ENCODE assay signal across 17 cellular contexts in genomic region chr1:109773900-109774485, GRCh38. TPM values are rescaled to one million over a fixed set of nuclear protein-coding genes. Genes with fewer than 3 reads are reported as not detected.
DNase-seq lines count a peak whose midpoint lies in the region; ATAC-seq, FAIRE-seq and TF ChIP-seq lines count a peak whose summit lies in the region.
"Had no signal": no experiment of that assay in that cellular context is flagged by ENCODE, and none has a peak within 500 bp of the region (broad histone marks: within the 10 kb centered on the region; RNA-seq: fewer than 3 reads in every experiment).

No MANE protein-coding gene starts in this region.

- no peaks in the 10 kb centered on the region for H3K36me3 Mint-ChIP-seq in activated CD8-positive, alpha-beta T cell treated with anti-CD3 and anti-CD28 coated beads for 36 hours (ENCODE audit: low read depth)
- no peaks in the 10 kb centered on the region for H3K36me3 Mint-ChIP-seq in activated CD8-positive, alpha-beta T cell treated with anti-CD3 and anti-CD28 coated beads, Interleukin-2, amount 10 ng/mL, durations not matched to agents 7 days and 5 days (ENCODE audit: low read depth)
- H3K36me3 Mint-ChIP-seq: CD4-positive, CD25-positive, alpha-beta regulatory T cell; immature natural killer cell had no signal

- H3K27ac Mint-ChIP-seq in activated CD8-positive, alpha-beta T cell treated with anti-CD3 and anti-CD28 coated beads for 36 hours: no peak overlapping the region
- H3K27ac Mint-ChIP-seq in activated CD8-positive, alpha-beta T cell treated with anti-CD3 and anti-CD28 coated beads, Interleukin-2, amount 10 ng/mL, durations not matched to agents 7 days and 5 days: no peak overlapping the region
- H3K27ac Mint-ChIP-seq: activated CD4-positive, alpha-beta T cell treated with anti-CD3 and anti-CD28 coated beads for 36 hours; CD4-positive, CD25-positive, alpha-beta regulatory T cell had no signal

- BruUV-seq in K562 (replicated peaks; lab: Mats Ljungman, UMichigan): no TSS peak

- intact Hi-C loops in activated CD8-positive, alpha-beta T cell treated with anti-CD3 and anti-CD28 coated beads for 36 hours (cut with micrococcal nuclease): loop anchor here (1.0 kb wide), 1 partner anchor 131 kb away; no protein-coding TSS in a partner anchor
- intact Hi-C loops in K562 (cut with micrococcal nuclease): loop anchor here (1.0 kb wide), 3 partner anchors 56 to 228 kb away; no protein-coding TSS in a partner anchor
- intact Hi-C loops in lower lobe of right lung (cut with DNase I): loop anchor here (10.0 kb wide), 1 partner anchor 229 kb away; the partner anchor contains the start of gene GNAI3
- intact Hi-C loops in aorta (cut with DNase I): loop anchor here (2.0 kb wide), 2 partner anchors 133 to 227 kb away; no protein-coding TSS in a partner anchor

- no peaks in the 10 kb centered on the region for H3K9me3 Mint-ChIP-seq in activated CD8-positive, alpha-beta T cell treated with anti-CD3 and anti-CD28 coated beads for 36 hours
- no peaks in the 10 kb centered on the region for H3K9me3 Mint-ChIP-seq in activated CD8-positive, alpha-beta T cell treated with anti-CD3 and anti-CD28 coated beads, Interleukin-2, amount 10 ng/mL, durations not matched to agents 7 days and 5 days (ENCODE audit: insufficient read depth)
- H3K9me3 Mint-ChIP-seq: CD4-positive, CD25-positive, alpha-beta regulatory T cell; immature natural killer cell; neural crest cell had no signal

- no peak overlapping the region for H3K4me3 Mint-ChIP-seq in activated CD8-positive, alpha-beta T cell treated with anti-CD3 and anti-CD28 coated beads for 36 hours
- H3K4me3 Mint-ChIP-seq in activated CD8-positive, alpha-beta T cell treated with anti-CD3 and anti-CD28 coated beads, Interleukin-2, amount 10 ng/mL, durations not matched to agents 7 days and 5 days: no peak overlapping the region
- H3K4me3 Mint-ChIP-seq: activated CD4-positive, alpha-beta T cell treated with anti-CD3 and anti-CD28 coated beads for 36 hours; CD4-positive, CD25-positive, alpha-beta regulatory T cell; immature natural killer cell; neural crest cell had no signal

- CTCF ChIA-PET in activated CD8-positive, alpha-beta T cell treated with anti-CD3 and anti-CD28 coated beads for 36 hours (lab: Charles Lee): interaction anchor here (0.6 to 24.0 kb wide), 25 partner anchors 15 to 286 kb away, joined by 3 to 745 read pairs (median 3); partner anchors contain the start of genes AHCYL1, GNAI3 and GSTM1
- CTCF ChIA-PET in activated CD8-positive, alpha-beta T cell treated with anti-CD3 and anti-CD28 coated beads, Interleukin-2, amount 10 ng/mL, durations not matched to agents 7 days and 5 days (lab: Charles Lee): interaction anchor here (0.6 to 27.2 kb wide), 38 partner anchors 9 to 256 kb away, joined by 3 to 1017 read pairs (median 4); partner anchors contain the start of genes AHCYL1, GNAI3, GSTM1 and GSTM4
- CTCF ChIA-PET in K562 (lab: Yijun Ruan, JAX; ENCODE audit: low intra/inter-chr PET ratio): interaction anchor here (0.9 to 7.1 kb wide), 5 partner anchors 125 to 275 kb away, joined by 4 to 202 read pairs (median 38); partner anchors contain the start of gene AHCYL1

- H3K4me3 ChIP-seq in K562 (no peak overlapping the region), lower lobe of right lung (no peak overlapping the region), aorta (ENCODE audit: low read length in 2 of 2) (no peak overlapping the region)
- H3K4me3 ChIP-seq: SK-N-MC, thyroid gland had no signal

- H4K20me1 ChIP-seq in K562 (replicated peaks; ENCODE audit: control insufficient read depth, insufficient read depth, low read length): no peaks in the 10 kb centered on the region

- in situ Hi-C loops in K562 (cut with MboI): loop anchor here (5.0 kb wide), 1 partner anchor 132 kb away; no protein-coding TSS in a partner anchor

- no peak for TF ChIP-seq EP300 in K562 (IDR thresholded peaks at IDR 0.05; ENCODE audit: low read length)

- no peak overlapping the region for H3K27ac ChIP-seq in K562 (ENCODE audit: extremely low read depth, low read depth, low read length)
- no peak overlapping the region for H3K27ac ChIP-seq in lower lobe of right lung
- no peak overlapping the region for H3K27ac ChIP-seq in aorta (ENCODE audit: low read depth in 1 of 2, low read length in 2 of 2)
- H3K27ac ChIP-seq: HL-60, SK-N-MC, thyroid gland had no signal

- peaks cover 11 to 12% of the 10 kb centered on the region in 2 experiments; a peak in 3 of 5 replicates for H3K4me1 ChIP-seq in K562 (replicated peaks in 1 of 2; ENCODE audit: control insufficient read depth in 2 of 2, insufficient read depth in 2 of 2, low read length in 2 of 2)
- peaks cover 19% of the 10 kb centered on the region for H3K4me1 ChIP-seq in lower lobe of right lung
- no peaks in the 10 kb centered on the region for H3K4me1 ChIP-seq in aorta (ENCODE audit: control insufficient read depth in 1 of 2, insufficient read depth in 2 of 2, low read length in 2 of 2)

- H3K27me3 Mint-ChIP-seq in activated CD8-positive, alpha-beta T cell treated with anti-CD3 and anti-CD28 coated beads for 36 hours: no peaks in the 10 kb centered on the region
- peaks cover 10% of the 10 kb centered on the region for H3K27me3 Mint-ChIP-seq in activated CD8-positive, alpha-beta T cell treated with anti-CD3 and anti-CD28 coated beads, Interleukin-2, amount 10 ng/mL, durations not matched to agents 7 days and 5 days (ENCODE audit: low read depth)
- H3K27me3 Mint-ChIP-seq: activated CD4-positive, alpha-beta T cell treated with anti-CD3 and anti-CD28 coated beads for 36 hours had no signal

- no peak overlapping the region for H3K4me2 ChIP-seq in K562 (ENCODE audit: insufficient read depth, low read length)

- peak; percentile 10 for TF ChIP-seq CTCF in activated CD8-positive, alpha-beta T cell treated with anti-CD3 and anti-CD28 coated beads for 36 hours (IDR thresholded peaks at IDR 0.05)
- TF ChIP-seq CTCF in K562 (IDR thresholded peaks at IDR 0.05 in 2 of 3, conservative IDR thresholded peaks at IDR 0.05 in 1 of 3; ENCODE audit: insufficient read depth in 2 of 3, low read depth in 1 of 3, low read length in 3 of 3): no peak; a peak in 1 of 6 replicates
- TF ChIP-seq CTCF in lower lobe of right lung (IDR thresholded peaks at IDR 0.05): peak; percentile 1

- TF ChIP-seq POLR2A in K562 (conservative IDR thresholded peaks at IDR 0.05): no peak

- no peak for DNase-seq in activated CD8-positive, alpha-beta T cell treated with anti-CD3 and anti-CD28 coated beads for 36 hours
- no peak for DNase-seq in activated CD8-positive, alpha-beta T cell treated with anti-CD3 and anti-CD28 coated beads, Interleukin-2, amount 10 ng/mL, durations not matched to agents 7 days and 5 days
- DNase-seq in K562 (ENCODE audit: extremely low read depth in 1 of 4, low spot score in 3 of 4) (no peak), lower lobe of right lung (peak; percentile 42), aorta (peak; percentile 45 to 66), NCI-H1092 treated with DMSO at 0.1 percent for 48 hours (lab: John Stamatoyannopoulos, UW) (no peak), NCI-H1092 (lab: John Stamatoyannopoulos, UW) (no peak)
- no peak for DNase-seq in stimulated activated CD4-positive, alpha-beta T cell treated with anti-CD3 and anti-CD28 coated beads, Interleukin-2, amount 100 ng/mL, for 24 hours

- peak overlapping the region in 1 of 2 experiments; percentile 49; a peak in 1 of 4 replicates for H3K9ac ChIP-seq in K562 (ENCODE audit: insufficient read depth in 1 of 2, low read depth in 2 of 2, low read length in 2 of 2)

- WGBS in K562 (ENCODE audit: insufficient coverage, low coverage, missing lambda C conversion rate): 10% methylated on average over 6 of the region's 6 CpGs
- WGBS in aorta, 2 donors: 55 to 57% methylated on average over 5 to 6 of the region's 6 CpGs

- H3K36me3 ChIP-seq in K562 (ENCODE audit: control insufficient read depth, insufficient read depth, low read length) (no peaks in the 10 kb centered on the region), lower lobe of right lung (no peaks in the 10 kb centered on the region), aorta (ENCODE audit: control insufficient read depth in 1 of 2, insufficient read depth in 2 of 2, low read length in 1 of 2) (no peaks in the 10 kb centered on the region)
- H3K36me3 ChIP-seq: thyroid gland had no signal

- POLR2A ChIA-PET in activated CD8-positive, alpha-beta T cell treated with anti-CD3 and anti-CD28 coated beads for 36 hours (lab: Charles Lee): interaction anchor here (0.6 to 4.1 kb wide), 5 partner anchors 38 to 211 kb away, joined by 3 to 45 read pairs (median 3); partner anchors contain the start of gene AHCYL1
- POLR2A ChIA-PET in activated CD8-positive, alpha-beta T cell treated with anti-CD3 and anti-CD28 coated beads, Interleukin-2, amount 10 ng/mL, durations not matched to agents 7 days and 5 days (lab: Charles Lee): interaction anchor here (1.0 to 2.0 kb wide), 4 partner anchors 17 to 226 kb away, joined by 3 to 9 read pairs (median 6); partner anchors contain the start of genes AHCYL1 and GNAI3
- POLR2A ChIA-PET in K562 (lab: Yijun Ruan, JAX): interaction anchor here (0.5 to 10.2 kb wide), 9 partner anchors 8 to 227 kb away, joined by 3 to 99 read pairs (median 4); partner anchors contain the start of genes AHCYL1 and GNAI3

- peak; percentile 93 for FAIRE-seq in K562 (lab: Jason Lieb, UNC)

- H3K79me2 ChIP-seq in K562 (ENCODE audit: control insufficient read depth, insufficient read depth, low read length): no peaks in the 10 kb centered on the region

- H2AFZ ChIP-seq in K562 (ENCODE audit: low read depth, low read length): peak overlapping the region; percentile 66; the same call in 1 of the 2 replicates

- H3K27me3 ChIP-seq in K562 (ENCODE audit: control insufficient read depth in 2 of 2, insufficient read depth in 2 of 2, low read length in 2 of 2) (peaks cover 0 to 18% of the 10 kb centered on the region in 2 experiments; a peak in 2 of 5 replicates), lower lobe of right lung (ENCODE audit: low read depth) (no peaks in the 10 kb centered on the region), aorta (ENCODE audit: control insufficient read depth in 1 of 2, insufficient read depth in 2 of 2, low read length in 1 of 2) (no peaks in the 10 kb centered on the region)
- H3K27me3 ChIP-seq: thyroid gland had no signal

- H3K9me3 ChIP-seq in K562 (replicated peaks; ENCODE audit: control insufficient read depth, insufficient read depth, low read depth, low read length) (no peaks in the 10 kb centered on the region), lower lobe of right lung (no peaks in the 10 kb centered on the region), aorta (ENCODE audit: control insufficient read depth, low read length) (no peaks in the 10 kb centered on the region)
- H3K9me3 ChIP-seq: thyroid gland had no signal

- H3K9me1 ChIP-seq in K562 (ENCODE audit: control insufficient read depth, insufficient read depth, low read length): no peaks in the 10 kb centered on the region

- no peaks in the 10 kb centered on the region for H3K4me1 Mint-ChIP-seq in activated CD8-positive, alpha-beta T cell treated with anti-CD3 and anti-CD28 coated beads for 36 hours (ENCODE audit: low read depth)
- peaks cover 31% of the 10 kb centered on the region for H3K4me1 Mint-ChIP-seq in activated CD8-positive, alpha-beta T cell treated with anti-CD3 and anti-CD28 coated beads, Interleukin-2, amount 10 ng/mL, durations not matched to agents 7 days and 5 days (ENCODE audit: low read depth)
- H3K4me1 Mint-ChIP-seq: activated CD4-positive, alpha-beta T cell treated with anti-CD3 and anti-CD28 coated beads for 36 hours had no signal

- ATAC-seq in activated CD8-positive, alpha-beta T cell treated with anti-CD3 and anti-CD28 coated beads for 36 hours: no peak
- ATAC-seq in activated CD8-positive, alpha-beta T cell treated with anti-CD3 and anti-CD28 coated beads, Interleukin-2, amount 10 ng/mL, durations not matched to agents 7 days and 5 days: no peak
- no peak for ATAC-seq in K562
- ATAC-seq in lower lobe of right lung: peak in 1 of 2 donors; percentile 1
- ATAC-seq in aorta (ENCODE audit: low FRiP score): no peak

- no peak for TF ChIP-seq RAD21 in K562 (CRISPR knock-in tag; conservative IDR thresholded peaks at IDR 0.05 in 1 of 2, IDR thresholded peaks at IDR 0.05 in 1 of 2)

RNA-seq across cellular contexts. Expression of gene EPS8L3, which starts 10.3 kb away (rescaled TPM):
- total RNA-seq in activated CD8-positive, alpha-beta T cell treated with anti-CD3 and anti-CD28 coated beads for 36 hours: not detected
- total RNA-seq in activated CD8-positive, alpha-beta T cell treated with anti-CD3 and anti-CD28 coated beads, Interleukin-2, amount 10 ng/mL, durations not matched to agents 7 days and 5 days: not detected
- total RNA-seq in K562 (2011; cell fraction: chromatin; rRNA removed; ENCODE audit: low replicate concordance): not detected in 2 replicates
- not detected in 2 replicates for total RNA-seq in K562 (2011; cell fraction: nucleolus; rRNA removed)
- not detected in 2 replicates for total RNA-seq in K562 (2011; cell fraction: nucleoplasm; rRNA removed)
- total RNA-seq in K562 (2014; rRNA removed) (not detected in 2 replicates), K562 (2014; rRNA removed; fragmentation: Illumina TruSeq; extraction: Trizol) (0.15 TPM in 1 of 2 replicates, not detected in the other), K562 (2015; rRNA removed; fragmentation: Illumina TruSeq; extraction: Trizol) (not detected in 2 replicates), K562 (2021) (0.42 and 0.51 TPM in 2 replicates), lower lobe of right lung (not detected), aorta (not detected)
- polyA plus RNA-seq in K562 (2011; rRNA removed) (0.13 and 0.14 TPM in 2 replicates), K562 (2014; fragmentation: Illumina TruSeq; extraction: Trizol) (0.09 and 0.61 TPM in 2 replicates), K562 (2014; fragmentation: Nextera tagmentation; extraction: Ambion mirVana) (not detected), K562 (2014; rRNA removed) (0.04 TPM in 1 of 2 replicates, not detected in the other), aorta (10 to 100 TPM in 1 of 2 donors, under 1 TPM in 1; 0.46 to 36.7 TPM)
- polyA plus RNA-seq in K562 (2011; cell fraction: cytosol; rRNA removed): 0.07 and 0.16 TPM in 2 replicates
- polyA plus RNA-seq in K562 (2011; cell fraction: nucleus; rRNA removed): 0.81 and 1.8 TPM in 2 replicates
- polyA plus RNA-seq in K562 (2012): 0.07 and 0.14 TPM in 2 replicates
- not detected in 2 replicates for polyA minus RNA-seq in K562 (2011; rRNA and poly(A)+ RNA removed)
- polyA minus RNA-seq in K562 (2011; cell fraction: cytosol; rRNA and poly(A)+ RNA removed): not detected in 2 replicates
- not detected in 2 replicates for polyA minus RNA-seq in K562 (2011; cell fraction: nucleus; rRNA and poly(A)+ RNA removed)
- total RNA-seq: A172; activated CD4-positive, alpha-beta T cell treated with anti-CD3 and anti-CD28 coated beads for 36 hours; CD4-positive, CD25-positive, alpha-beta regulatory T cell; dermis microvascular lymphatic vessel endothelial cell; neural crest cell; thyroid gland had no signal
- polyA plus RNA-seq: CD4-positive, CD25-positive, alpha-beta regulatory T cell had no signal

RNA-seq across cellular contexts. Expression of gene GSTM3, which starts 33.2 kb away (rescaled TPM):
- total RNA-seq in activated CD8-positive, alpha-beta T cell treated with anti-CD3 and anti-CD28 coated beads for 36 hours: 10 to 100 TPM; 40.8 to 42.0 TPM
- 1 to 10 TPM; 5.8 to 7.6 TPM for total RNA-seq in activated CD8-positive, alpha-beta T cell treated with anti-CD3 and anti-CD28 coated beads, Interleukin-2, amount 10 ng/mL, durations not matched to agents 7 days and 5 days
- 1.2 and 1.8 TPM in 2 replicates for total RNA-seq in K562 (2011; cell fraction: chromatin; rRNA removed; ENCODE audit: low replicate concordance)
- total RNA-seq in K562 (2011; cell fraction: nucleolus; rRNA removed): 1.1 and 2.7 TPM in 2 replicates
- 1.8 and 2.6 TPM in 2 replicates for total RNA-seq in K562 (2011; cell fraction: nucleoplasm; rRNA removed)
- total RNA-seq in K562 (2014; rRNA removed): 2.3 and 4.3 TPM in 2 replicates
- 5.5 and 7.2 TPM in 2 replicates for total RNA-seq in K562 (2014; rRNA removed; fragmentation: Illumina TruSeq; extraction: Trizol)
- 4.1 and 4.5 TPM in 2 replicates for total RNA-seq in K562 (2015; rRNA removed; fragmentation: Illumina TruSeq; extraction: Trizol)
- total RNA-seq in K562 (2021): 3.9 and 5.7 TPM in 2 replicates
- 17.5 and 22.3 TPM in 2 replicates for polyA plus RNA-seq in K562 (2011; rRNA removed)
- polyA plus RNA-seq in K562 (2011; cell fraction: cytosol; rRNA removed): 10.2 and 17.2 TPM in 2 replicates
- polyA plus RNA-seq in K562 (2011; cell fraction: nucleus; rRNA removed): 5.5 and 10.1 TPM in 2 replicates
- polyA plus RNA-seq in K562 (2012): 10.9 and 11.4 TPM in 2 replicates
- polyA plus RNA-seq in K562 (2014; fragmentation: Illumina TruSeq; extraction: Trizol): 8.9 and 9.5 TPM in 2 replicates
- 10 to 100 TPM; 23.1 to 24.5 TPM for polyA plus RNA-seq in K562 (2014; fragmentation: Nextera tagmentation; extraction: Ambion mirVana)
- polyA plus RNA-seq in K562 (2014; rRNA removed): 8.9 and 9.4 TPM in 2 replicates
- 8.5 and 12.1 TPM in 2 replicates for polyA minus RNA-seq in K562 (2011; rRNA and poly(A)+ RNA removed)
- 2.6 and 5.3 TPM in 2 replicates for polyA minus RNA-seq in K562 (2011; cell fraction: cytosol; rRNA and poly(A)+ RNA removed)
- polyA minus RNA-seq in K562 (2011; cell fraction: nucleus; rRNA and poly(A)+ RNA removed): 1.2 and 3.3 TPM in 2 replicates
- total RNA-seq in lower lobe of right lung: 18.5 TPM
- 10 to 100 TPM; 17.9 to 56.5 TPM for total RNA-seq in aorta
- 100 to 1,000 TPM in 1 of 2 donors, 10 to 100 TPM in 1; 75.7 to 146 TPM for polyA plus RNA-seq in aorta

Comparison
In these comparisons a context has a peak if more than half of its experiments do, and no peak if none do; other contexts are left out.
1. DNase-seq: peak in lower lobe of right lung (single experiment) and aorta (2 of 2); none in activated CD8-positive, alpha-beta T cell treated with anti-CD3 and anti-CD28 coated beads for 36 hours (single experiment), activated CD8-positive, alpha-beta T cell treated with anti-CD3 and anti-CD28 coated beads, Interleukin-2, amount 10 ng/mL, durations not matched to agents 7 days and 5 days (single experiment), K562 (0 of 4), NCI-H1092 treated with DMSO at 0.1 percent for 48 hours (single experiment), stimulated activated CD4-positive, alpha-beta T cell treated with anti-CD3 and anti-CD28 coated beads, Interleukin-2, amount 100 ng/mL, for 24 hours (0 of 2) and NCI-H1092 (single experiment).
2. CTCF ChIP-seq: peak in activated CD8-positive, alpha-beta T cell treated with anti-CD3 and anti-CD28 coated beads for 36 hours (single experiment) and lower lobe of right lung (single experiment); none in K562 (0 of 3).